Comparison of ENCODE assay signal across 9 cellular contexts in the genomic region with DNA sequence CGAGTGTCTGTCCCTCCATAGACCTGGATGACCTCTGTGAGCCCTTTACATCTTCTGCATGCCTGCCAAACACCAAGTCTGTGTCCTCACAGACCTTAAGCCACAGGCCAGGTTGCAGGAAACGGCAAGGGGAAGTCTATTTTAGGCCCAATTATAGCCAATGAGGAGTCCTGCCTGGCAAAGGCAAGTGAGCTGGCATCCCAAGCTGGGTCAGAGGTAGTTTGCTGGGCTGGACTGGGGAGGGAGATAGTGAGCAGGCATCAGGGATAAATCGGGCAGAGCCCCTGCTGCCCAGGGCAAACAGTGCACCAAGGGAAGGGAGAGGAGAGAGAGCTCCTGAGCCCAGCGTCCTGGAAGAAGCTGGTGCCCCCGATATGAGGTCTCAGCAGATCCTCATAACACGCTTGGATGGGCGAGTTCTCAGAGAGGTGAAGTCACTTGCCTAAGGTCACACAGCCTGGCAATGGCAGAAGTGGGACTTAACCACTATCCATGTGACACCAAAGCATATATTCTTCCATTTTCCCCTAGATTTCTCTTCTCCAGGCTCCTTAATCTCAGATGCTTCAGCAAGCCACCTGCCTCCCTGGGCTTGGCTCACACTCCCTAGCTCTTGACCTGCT. TPM values are rescaled to one million over a fixed set of nuclear protein-coding genes. Genes with fewer than 3 reads are reported as not detected.
A peak's percentile ranks its signal among the peaks of the same experiment; 100 is the strongest.
DNase-seq lines count a peak whose midpoint lies in the region; ATAC-seq and TF ChIP-seq lines count a peak whose summit lies in the region.
"Had no signal": no experiment of that assay in that cellular context is flagged by ENCODE, and none has a peak within 500 bp of the region (broad histone marks: within the 10 kb centered on the region; RNA-seq: fewer than 3 reads in every experiment).

No MANE protein-coding gene starts in this region.

- peak overlapping the region; percentile 26 to 70 (median 57) for H3K4me2 ChIP-seq in BLaER1 treated with 17β-estradiol and CSF1 and Interleukin-3, amounts not matched to agents 10 nM and 100 nM

- 47 to 62% (median 53%) methylated on average over 5 to 7 of the region's 7 CpGs for WGBS in spleen, 5 donors

- DNase-seq in HT1080 (ENCODE audit: low read depth) (peak; percentile 52), iPS-NIHi11 (ENCODE audit: low spot score) (peak; percentile 68), spleen (no peak)
- DNase-seq: naive thymus-derived CD4-positive, alpha-beta T cell had no signal

- peaks cover 33 to 52% (median 50%) of the 10 kb centered on the region in 10 experiments for H3K4me1 ChIP-seq in BLaER1 treated with 17β-estradiol and CSF1 and Interleukin-3, amounts not matched to agents 10 nM and 100 nM
- H3K4me1 ChIP-seq in spleen = peaks cover 9 to 57% (median 36%) of the 10 kb centered on the region in 6 donors

- peaks cover 0 to 12% (median 5%) of the 10 kb centered on the region in 11 experiments; a peak in 18 of 22 replicates for H4K20me1 ChIP-seq in BLaER1 treated with 17β-estradiol and CSF1 and Interleukin-3, amounts not matched to agents 10 nM and 100 nM

- ATAC-seq in HG03045 (IDR thresholded peaks at IDR 0.05; ENCODE audit: unreplicated experiment) = no peak
- ATAC-seq in GM18519 (IDR thresholded peaks at IDR 0.05; ENCODE audit: low FRiP score, unreplicated experiment) = no peak
- ATAC-seq in GM21825 (IDR thresholded peaks at IDR 0.05; ENCODE audit: unreplicated experiment) = no peak
- ATAC-seq: naive thymus-derived CD4-positive, alpha-beta T cell had no signal

- no peak for TF ChIP-seq POLR2A in spleen (IDR thresholded peaks at IDR 0.05)

- H3K9ac ChIP-seq in BLaER1 treated with 17β-estradiol and CSF1 and Interleukin-3, amounts not matched to agents 10 nM and 100 nM = peak overlapping the region in 7 of 11 experiments; percentile 6 to 47 (median 20); a peak in 8 of 22 replicates

- TF ChIP-seq CTCF in VCaP (conservative IDR thresholded peaks at IDR 0.05) = 0 out of 2 replicates have a peak, but pooled peaks have one; percentile 14
- peak in 1 of 11 experiments; percentile 7 for TF ChIP-seq CTCF in spleen (IDR thresholded peaks at IDR 0.05 in 8 of 11, conservative IDR thresholded peaks at IDR 0.05 in 3 of 11)

- no peak overlapping the region for H3K4me3 ChIP-seq in BLaER1 treated with 17β-estradiol and CSF1 and Interleukin-3, amounts not matched to agents 10 nM and 100 nM
- H3K4me3 ChIP-seq in spleen = no peak overlapping the region

- H3K27me3 ChIP-seq in BLaER1 treated with 17β-estradiol and CSF1 and Interleukin-3, amounts not matched to agents 10 nM and 100 nM = no peaks in the 10 kb centered on the region
- H3K27me3 ChIP-seq in spleen (replicated peaks in 1 of 7) = no peaks in the 10 kb centered on the region

- H3K27ac ChIP-seq in BLaER1 treated with 17β-estradiol and CSF1 and Interleukin-3, amounts not matched to agents 10 nM and 100 nM = peak overlapping the region in 6 of 11 experiments; percentile 17 to 36 (median 32); a peak in 9 of 22 replicates
- H3K27ac ChIP-seq in VCaP (no peak overlapping the region), spleen (peak overlapping the region in 3 of 8 donors; percentile 34 to 63 (median 43))

- no peaks in the 10 kb centered on the region for H3K36me3 ChIP-seq in BLaER1 treated with 17β-estradiol and CSF1 and Interleukin-3, amounts not matched to agents 10 nM and 100 nM
- H3K36me3 ChIP-seq in spleen = peaks cover 0 to 17% (median 0%) of the 10 kb centered on the region in 6 donors

- intact Hi-C loops in spleen (cut with DNase I; ENCODE audit: low total_unique reads) = no loop called here

- H3K9me3 ChIP-seq in BLaER1 treated with 17β-estradiol and CSF1 and Interleukin-3, amounts not matched to agents 10 nM and 100 nM (replicated peaks in 1 of 11) = no peaks in the 10 kb centered on the region
- H3K9me3 ChIP-seq in spleen = no peaks in the 10 kb centered on the region

RNA-seq across cellular contexts. Expression of a gene that starts 3.7 kb away (rescaled TPM):
- total RNA-seq in HT1080 (2014; rRNA removed; shearing (Covaris generic)) = 13.4 and 15.1 TPM in 2 replicates
- polyA plus RNA-seq in HT1080 (2015; cell fraction: cytosol; rRNA removed) = 8.2 and 8.7 TPM in 2 replicates
- 21.4 and 23.2 TPM in 2 replicates for polyA plus RNA-seq in HT1080 (2015; cell fraction: nucleus; rRNA removed)
- total RNA-seq in spleen = 10 to 100 TPM; 28.1 to 79.8 (median 41.3) TPM
- 10 to 100 TPM; 13.5 to 28.2 (median 21.7) TPM for polyA plus RNA-seq in spleen
